31 cellular contexts compared by ENCODE assay signal in the genomic region with DNA sequence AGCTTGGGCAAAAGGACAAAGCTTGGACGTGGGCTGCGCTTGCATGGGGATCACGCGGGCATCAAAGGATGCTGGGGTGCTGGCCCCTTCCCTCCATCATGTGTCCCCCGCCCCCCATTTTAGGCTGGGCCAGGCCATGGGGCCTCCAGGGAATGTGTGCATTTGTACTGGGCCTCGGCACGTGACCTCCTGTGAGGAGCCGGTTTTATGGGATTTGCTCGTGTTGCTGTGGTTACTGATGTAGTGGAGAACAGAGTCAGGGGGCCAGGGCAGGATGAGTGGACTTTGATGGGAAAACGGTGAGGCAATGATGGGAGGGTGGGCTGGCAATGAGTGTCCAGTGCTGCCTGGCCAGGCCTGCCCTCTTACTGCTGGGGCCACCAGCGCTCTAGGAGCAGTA.
"Had no signal": no experiment of that assay in that cellular context is flagged by ENCODE, and none has a peak within 500 bp of the region (broad histone marks: within the 10 kb centered on the region; RNA-seq: fewer than 3 reads in every experiment).

No MANE protein-coding gene starts in this region.

- H3K4me1 Mint-ChIP-seq: activated naive CD8-positive, alpha-beta T cell treated with anti-CD3 and anti-CD28 coated beads, Interleukin-2, amount 50 U/mL, for 24 hours had no signal

- H3K36me3 Mint-ChIP-seq: activated naive CD4-positive, alpha-beta T cell treated with anti-CD3 and anti-CD28 coated beads, Interleukin-2, amount 10 ng/mL, durations not matched to agents 7 days and 5 days; activated naive CD8-positive, alpha-beta T cell had no signal

- H3K4me1 ChIP-seq: Peyer's patch had no signal

- ATAC-seq: activated naive CD8-positive, alpha-beta T cell treated with anti-CD3 and anti-CD28 coated beads, Interleukin-2, amount 50 U/mL, for 24 hours; PC-3; Right ventricle myocardium inferior had no signal

- H3K27ac ChIP-seq: cardiac muscle cell, Peyer's patch, VCaP had no signal

- H3K36me3 ChIP-seq: cardiac muscle cell, Peyer's patch had no signal

- H3K27me3 ChIP-seq: cardiac muscle cell, Peyer's patch had no signal

- H3K9me3 Mint-ChIP-seq: activated CD4-positive, alpha-beta T cell treated with anti-CD3 and anti-CD28 coated beads, Interleukin-2, amount 10 ng/mL, durations not matched to agents 24 days and 14 days; activated naive CD4-positive, alpha-beta T cell treated with anti-CD3 and anti-CD28 coated beads, Interleukin-2, amount 10 ng/mL, durations not matched to agents 7 days and 5 days; activated naive CD8-positive, alpha-beta T cell treated with anti-CD3 and anti-CD28 coated beads, Interleukin-2, amount 50 U/mL, for 24 hours had no signal

- H3K27ac Mint-ChIP-seq: activated CD4-positive, alpha-beta T cell treated with anti-CD3 and anti-CD28 coated beads, Interleukin-2, amount 10 ng/mL, durations not matched to agents 24 days and 14 days; activated naive CD4-positive, alpha-beta T cell treated with anti-CD3 and anti-CD28 coated beads, Interleukin-2, amount 10 ng/mL, durations not matched to agents 7 days and 5 days; activated naive CD8-positive, alpha-beta T cell; activated naive CD8-positive, alpha-beta T cell treated with anti-CD3 and anti-CD28 coated beads, Interleukin-2, amount 50 U/mL, for 24 hours had no signal

- H3K4me3 Mint-ChIP-seq: activated CD4-positive, alpha-beta T cell treated with anti-CD3 and anti-CD28 coated beads, Interleukin-2, amount 10 ng/mL, durations not matched to agents 24 days and 14 days; activated naive CD4-positive, alpha-beta T cell treated with anti-CD3 and anti-CD28 coated beads, Interleukin-2, amount 10 ng/mL, durations not matched to agents 7 days and 5 days; activated naive CD8-positive, alpha-beta T cell; activated naive CD8-positive, alpha-beta T cell treated with anti-CD3 and anti-CD28 coated beads, Interleukin-2, amount 50 U/mL, for 24 hours; central memory CD8-positive, alpha-beta T cell had no signal

- H3K9me3 ChIP-seq: Peyer's patch had no signal

- DNase-seq: activated CD4-positive, alpha-beta T cell treated with anti-CD3 and anti-CD28 coated beads, Interleukin-2, amount 10 ng/mL, durations not matched to agents 24 days and 14 days; activated CD4-positive, alpha-beta T cell treated with anti-CD3 and anti-CD28 coated beads, Interleukin-2, amount 50 U/mL, for 4 hours; activated CD8-positive, alpha-beta memory T cell treated with anti-CD3 and anti-CD28 coated beads, Interleukin-2, amount 50 U/mL, for 4 hours; activated effector memory CD4-positive, alpha-beta T cell treated with Interleukin-2 at 50 U/mL for 16 hours; activated naive CD4-positive, alpha-beta T cell treated with anti-CD3 and anti-CD28 coated beads, Interleukin-2, amount 10 ng/mL, durations not matched to agents 7 days and 5 days; activated naive CD8-positive, alpha-beta T cell treated with anti-CD3 and anti-CD28 coated beads, Interleukin-2, amount 50 U/mL, for 24 hours; activated T-cell treated with anti-CD3 and anti-CD28 coated beads, Interleukin-2, amount 50 U/mL, for 48 hours; anterior cingulate cortex; Kasumi-1; KG1; MM.1S; MV-4-11; NCI-H1092; NCI-H1436 treated with DMSO at 0.1 percent for 48 hours; NCI-H1694 treated with DMSO at 0.1 percent for 48 hours; NCI-H2029; NCI-H345; NCI-H748 treated with DMSO at 0.1 percent for 48 hours; NK-92 treated with Interleukin-12 subunit alpha and Interleukin-12 subunit beta, amount 100 ng/mL, for 24 hours; PC-3; Peyer's patch; RPMI8226; SW 1271; T-helper 1 cell; T-helper 2 cell; T-helper 9 cell had no signal

- H3K27me3 Mint-ChIP-seq: activated naive CD8-positive, alpha-beta T cell; activated naive CD8-positive, alpha-beta T cell treated with anti-CD3 and anti-CD28 coated beads, Interleukin-2, amount 50 U/mL, for 24 hours had no signal

- H3K4me3 ChIP-seq: cardiac muscle cell, Peyer's patch had no signal
